In genomic region chr2:130720036-130720435, GRCh38 we compare ENCODE assay signal across 28 cellular contexts. TPM values are rescaled to one million over a fixed set of nuclear protein-coding genes. Genes with fewer than 3 reads are reported as not detected.
DNase-seq lines count a peak whose midpoint lies in the region; ATAC-seq and TF ChIP-seq lines count a peak whose summit lies in the region.
"Had no signal": no experiment of that assay in that cellular context is flagged by ENCODE, and none has a peak within 500 bp of the region (broad histone marks: within the 10 kb centered on the region; RNA-seq: fewer than 3 reads in every experiment).

No MANE protein-coding gene starts in this region.

- CTCF ChIA-PET in HCT116 (lab: Charles Lee) (no interaction called here), mammary epithelial cell (lab: Charles Lee; ENCODE audit: low non-redundant PET) (no interaction called here)

- intact Hi-C loops in HCT116 (cut with micrococcal nuclease) (no loop called here), mammary epithelial cell (cut with micrococcal nuclease) (no loop called here), left colon (cut with DNase I, micrococcal nuclease) (no loop called here), aorta (cut with DNase I) (no loop called here)

- POLR2A ChIA-PET in HCT116 (lab: Charles Lee): no interaction called here

- H3K36me3 ChIP-seq in HCT116 (ENCODE audit: control insufficient read depth in 1 of 2, insufficient read depth in 2 of 2, low read length in 2 of 2) (no peaks in the 10 kb centered on the region), mammary epithelial cell (ENCODE audit: insufficient read depth, low read length) (no peaks in the 10 kb centered on the region), aorta (ENCODE audit: control insufficient read depth in 1 of 2, insufficient read depth in 2 of 2, low read length in 1 of 2) (no peaks in the 10 kb centered on the region)
- H3K36me3 ChIP-seq: SJSA1 had no signal

- no peaks in the 10 kb centered on the region for H3K9me2 ChIP-seq in HCT116 (ENCODE audit: insufficient read depth)

- H3K27me3 ChIP-seq in HCT116 (ENCODE audit: insufficient read depth, low read length): peaks cover 5% of the 10 kb centered on the region; the same call in 1 of the 2 replicates
- H3K27me3 ChIP-seq in mammary epithelial cell (ENCODE audit: insufficient read depth, low read length): no peaks in the 10 kb centered on the region
- H3K27me3 ChIP-seq in aorta (ENCODE audit: control insufficient read depth in 1 of 2, insufficient read depth in 2 of 2, low read length in 1 of 2): no peaks in the 10 kb centered on the region
- H3K27me3 ChIP-seq: SJSA1 had no signal

- H2AFZ ChIP-seq in HCT116 (ENCODE audit: low read depth, low read length, poor library complexity, severe bottlenecking): no peak overlapping the region
- no peak overlapping the region for H2AFZ ChIP-seq in mammary epithelial cell (ENCODE audit: low read depth, low read length)

- H3K9me3 ChIP-seq in HCT116 (ENCODE audit: control insufficient read depth in 1 of 2, insufficient read depth in 1 of 2, low read depth in 1 of 2, low read length in 2 of 2) (no peaks in the 10 kb centered on the region), mammary epithelial cell (replicated peaks; ENCODE audit: insufficient read depth, low read length) (no peaks in the 10 kb centered on the region), aorta (ENCODE audit: control insufficient read depth, low read length) (no peaks in the 10 kb centered on the region)
- H3K9me3 ChIP-seq: SJSA1 had no signal

- TF ChIP-seq CTCF in HCT116 (IDR thresholded peaks at IDR 0.05 in 2 of 3, conservative IDR thresholded peaks at IDR 0.05 in 1 of 3; ENCODE audit: borderline replicate concordance in 1 of 3, insufficient read depth in 1 of 3, low read depth in 2 of 3, low read length in 2 of 3): no peak
- TF ChIP-seq CTCF in mammary epithelial cell (conservative IDR thresholded peaks at IDR 0.05 in 1 of 2, IDR thresholded peaks at IDR 0.05 in 1 of 2; ENCODE audit: extremely low read depth in 1 of 2, insufficient read depth in 1 of 2, low read depth in 1 of 2, low read length in 2 of 2): no peak

- BruUV-seq in HCT116 (replicated peaks; lab: Mats Ljungman, UMichigan) (no TSS peak), mammary epithelial cell (replicated peaks; lab: Mats Ljungman, UMichigan) (no TSS peak)

- dilution Hi-C loops in mammary epithelial cell (cut with HindIII; ENCODE audit: low sequenced_read_pairs): no loop called here

- H3K9ac ChIP-seq in HCT116 (ENCODE audit: low read length) (no peak overlapping the region), mammary epithelial cell (ENCODE audit: insufficient read depth, low read length) (no peak overlapping the region)

- ATAC-seq in HCT116 (peak; percentile 46; the same call in 1 of the 2 replicates), left colon (peak; percentile 71), aorta (ENCODE audit: low FRiP score) (no peak), HG02759 (IDR thresholded peaks at IDR 0.05; ENCODE audit: unreplicated experiment) (no peak), GM18498 (IDR thresholded peaks at IDR 0.05; ENCODE audit: unreplicated experiment) (no peak)
- ATAC-seq: HepG2, PC-3, T-cell had no signal

- H3K4me3 ChIP-seq in HCT116 (replicated peaks in 1 of 2; ENCODE audit: low read depth in 1 of 2, low read length in 2 of 2) (no peak overlapping the region), mammary epithelial cell (replicated peaks in 1 of 3; ENCODE audit: insufficient read depth in 1 of 3, low read depth in 2 of 3, low read length in 3 of 3) (no peak overlapping the region), aorta (ENCODE audit: low read length in 2 of 2) (no peak overlapping the region)
- H3K4me3 ChIP-seq: SJSA1 had no signal

- RAD21 ChIA-PET in HCT116 (lab: Charles Lee; ENCODE audit: low non-redundant PET in 1 of 2, low total read pairs in 2 of 2, uncharacterized antibody in 2 of 2, unreplicated experiment in 2 of 2): no interaction called here

- no peak overlapping the region for H3K27ac ChIP-seq in HCT116 (ENCODE audit: low read depth, low read length)
- no peak overlapping the region for H3K27ac ChIP-seq in mammary epithelial cell (ENCODE audit: insufficient read depth, low read depth, low read length)
- no peak overlapping the region for H3K27ac ChIP-seq in aorta (ENCODE audit: low read depth in 1 of 2, low read length in 2 of 2)
- H3K27ac ChIP-seq: SJSA1 had no signal

- H3K79me2 ChIP-seq in HCT116 (ENCODE audit: insufficient read depth, low read length) (no peaks in the 10 kb centered on the region), mammary epithelial cell (ENCODE audit: insufficient read depth, low read length) (no peaks in the 10 kb centered on the region)

- no peak for TF ChIP-seq POLR2A in HCT116 (IDR thresholded peaks at IDR 0.05; ENCODE audit: borderline replicate concordance, extremely low read depth, insufficient read depth, insufficient read length)

- no peak for DNase-seq in HCT116 (ENCODE audit: low read depth, low spot score)
- DNase-seq in NCI-H146 treated with DMSO at 0.1 percent for 48 hours (lab: John Stamatoyannopoulos, UW; ENCODE audit: unreplicated experiment): peak; percentile 79
- DNase-seq in mammary epithelial cell: peak; percentile 63
- DNase-seq in left colon: no peak
- DNase-seq in aorta: no peak
- DNase-seq in HK-2 (ENCODE audit: unreplicated experiment): no peak
- DNase-seq: DMS153; GOT3; HCEC 1CT; KG1; MM.1S; NCI-H1694 treated with DMSO at 0.1 percent for 48 hours; NCI-H2081 treated with DMSO at 0.1 percent for 48 hours; NCI-H524; NCI-H774; NK-92 treated with Interleukin-12 subunit alpha and Interleukin-12 subunit beta, amount 100 ng/mL, for 24 hours; PC-3; Right ventricle myocardium superior; T-cell had no signal

- H3K4me2 ChIP-seq in HCT116 (ENCODE audit: low read length) (no peak overlapping the region), mammary epithelial cell (ENCODE audit: insufficient read depth, low read depth, low read length) (peak overlapping the region; percentile 52)

- no peak for TF ChIP-seq RAD21 in HCT116 (IDR thresholded peaks at IDR 0.05; ENCODE audit: low read depth)

- H3K4me1 ChIP-seq in HCT116 (ENCODE audit: control insufficient read depth in 1 of 2, insufficient read depth in 2 of 2, low read length in 2 of 2) (no peaks in the 10 kb centered on the region), mammary epithelial cell (ENCODE audit: insufficient read depth, low read length) (peaks cover 7% of the 10 kb centered on the region), aorta (ENCODE audit: control insufficient read depth in 1 of 2, insufficient read depth in 2 of 2, low read length in 2 of 2) (no peaks in the 10 kb centered on the region)
- H3K4me1 ChIP-seq: SJSA1 had no signal

- in situ Hi-C loops in mammary epithelial cell (cut with MboI; ENCODE audit: low sequenced_read_pairs in 2 of 2): no loop called here

- H4K20me1 ChIP-seq in HCT116 (ENCODE audit: insufficient read depth): no peaks in the 10 kb centered on the region
- H4K20me1 ChIP-seq in mammary epithelial cell (ENCODE audit: insufficient read depth, low read length): no peaks in the 10 kb centered on the region

- 0% methylated on average over 2 of the region's 8 CpGs for WGBS in mammary epithelial cell (ENCODE audit: low coverage, missing lambda C conversion rate)
- WGBS in aorta, 2 donors: 87 to 88% methylated on average over 8 of the region's 8 CpGs

TF ChIP-seq in HCT116, 20 proteins besides CTCF, POLR2A, EP300 and RAD21:
- TF ChIP-seq JUND (IDR thresholded peaks at IDR 0.05): no peak
- no peak for TF ChIP-seq FOSL1 (IDR thresholded peaks at IDR 0.05; ENCODE audit: low read depth)
- no peak for TF ChIP-seq EGR1 (IDR thresholded peaks at IDR 0.05; ENCODE audit: low read depth)
- TF ChIP-seq SP1 (IDR thresholded peaks at IDR 0.05; ENCODE audit: low read depth): no peak
- no peak for TF ChIP-seq REST (IDR thresholded peaks at IDR 0.05; ENCODE audit: low read depth)
- TF ChIP-seq ELF1 (IDR thresholded peaks at IDR 0.05; ENCODE audit: borderline replicate concordance, low read depth): no peak

RNA-seq across cellular contexts. Expression of gene GPR148, which starts 8.8 kb away (rescaled TPM):
- total RNA-seq in HCT116 (2021; ENCODE audit: unreplicated experiment): not detected
- polyA plus RNA-seq in HCT116 (2012): not detected in 2 replicates
- not detected for total RNA-seq in mammary epithelial cell
- not detected for polyA plus RNA-seq in mammary epithelial cell
- polyA minus RNA-seq in mammary epithelial cell: not detected
- not detected for total RNA-seq in left colon
- total RNA-seq in aorta: not detected
- not detected for polyA plus RNA-seq in aorta
- total RNA-seq: A172, Daoy, G401, HepG2, HT1080, PC-3, Right ventricle myocardium superior, SJSA1, T-cell had no signal
- polyA plus RNA-seq: BJ, HepG2 had no signal

RNA-seq across cellular contexts. Expression of gene AMER3, which starts 35.3 kb away (rescaled TPM):
- not detected for total RNA-seq in HCT116 (2021; ENCODE audit: unreplicated experiment)
- polyA plus RNA-seq in HCT116 (2012): 0.01 TPM in 1 of 2 replicates, not detected in the other
- not detected for total RNA-seq in mammary epithelial cell
- not detected for polyA plus RNA-seq in mammary epithelial cell
- polyA minus RNA-seq in mammary epithelial cell: not detected
- under 1 TPM; 0.40 to 0.42 TPM for total RNA-seq in left colon
- not detected for total RNA-seq in aorta
- polyA plus RNA-seq in aorta: not detected
- total RNA-seq: A172, Daoy, G401, HepG2, HT1080, PC-3, Right ventricle myocardium superior, SJSA1, T-cell had no signal
- polyA plus RNA-seq: BJ, HepG2 had no signal

Comparison
In these comparisons a context has a peak if more than half of its experiments do, and no peak if none do; other contexts are left out.
1. ATAC-seq: peak in HCT116 (single experiment) and left colon (single experiment); none in aorta (single experiment), HG02759 (single experiment) and GM18498 (single experiment).
2. DNase-seq: peak in NCI-H146 treated with DMSO at 0.1 percent for 48 hours (single experiment) and mammary epithelial cell (single experiment); none in HCT116 (single experiment), left colon (0 of 2), aorta (0 of 2) and HK-2 (single experiment).